In the genomic region with DNA sequence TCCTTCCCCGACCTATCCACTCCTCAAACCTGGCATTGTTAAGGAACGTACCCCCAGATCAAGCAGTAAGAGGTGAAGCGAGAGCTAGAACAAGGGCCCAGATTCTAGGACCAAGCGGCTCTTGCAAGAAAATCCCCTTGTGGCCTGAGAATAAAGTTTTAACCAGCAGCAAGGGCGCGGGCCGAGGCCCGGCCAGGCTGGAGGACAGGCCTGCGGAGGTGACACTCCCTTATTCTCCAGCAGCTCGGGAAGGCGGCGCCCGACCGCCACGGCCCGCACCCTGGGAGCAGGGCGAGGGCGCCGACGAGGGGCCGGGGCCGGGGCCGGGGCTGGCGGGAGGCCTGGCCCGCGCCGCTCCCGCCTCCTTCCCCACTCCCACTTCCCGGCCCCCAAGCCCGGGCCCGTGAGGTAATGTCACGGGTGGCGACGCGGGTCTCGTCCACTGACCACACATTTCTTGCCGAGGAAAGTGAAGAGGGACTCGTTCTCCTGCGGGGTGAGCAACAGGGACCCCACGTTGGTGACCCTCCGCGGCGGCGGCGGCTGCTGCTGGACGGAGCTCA, we compare ENCODE assay signal across 8 cellular contexts. TPM values are rescaled to one million over a fixed set of nuclear protein-coding genes. Genes with fewer than 3 reads are reported as not detected.
DNase-seq lines count a peak whose midpoint lies in the region; ATAC-seq and TF ChIP-seq lines count a peak whose summit lies in the region.

No MANE protein-coding gene starts in this region.

- no peaks in the 10 kb centered on the region for H3K36me3 ChIP-seq in CD8-positive, alpha-beta memory T cell (ENCODE audit: insufficient read depth, low read length)
- H3K36me3 ChIP-seq in colonic mucosa, result no peaks in the 10 kb centered on the region

- intact Hi-C loops in colonic mucosa (cut with DNase I), result loop anchor here (2.0 kb wide), 1 partner anchor 47 kb away; no protein-coding TSS in a partner anchor

- no peak for TF ChIP-seq CTCF in colonic mucosa (IDR thresholded peaks at IDR 0.05)

- H3K4me3 ChIP-seq in CD8-positive, alpha-beta memory T cell (ENCODE audit: low read length), result peak overlapping the region; percentile 85
- peak overlapping the region; percentile 85 for H3K4me3 ChIP-seq in colonic mucosa

- H3K9me3 ChIP-seq in CD8-positive, alpha-beta memory T cell (ENCODE audit: low read length), result no peaks in the 10 kb centered on the region
- no peaks in the 10 kb centered on the region for H3K9me3 ChIP-seq in colonic mucosa

- H3K9ac ChIP-seq in colonic mucosa (ENCODE audit: low read depth in 2 of 2, low read length in 2 of 2), result peak overlapping the region; percentile 97 to 99

- POLR2A ChIA-PET in CD8-positive, alpha-beta memory T cell (lab: Charles Lee), result interaction anchor here (0.8 to 2.0 kb wide), 5 partner anchors 11 to 1182 kb away, joined by 3 to 16 read pairs (median 4); a partner anchor contains a TSS

- H3K9me3 Mint-ChIP-seq in CD8-positive, alpha-beta memory T cell, result no peaks in the 10 kb centered on the region
- no peaks in the 10 kb centered on the region for H3K9me3 Mint-ChIP-seq in T-helper 2 cell treated with Interferon-gamma antibody and Interleukin-4, amounts not matched to agents 5 μg/mL and 100 μg/mL, for 36 hours

- H3K27me3 ChIP-seq in CD8-positive, alpha-beta memory T cell (ENCODE audit: insufficient read depth, low read length, poor library complexity, severe bottlenecking), result no peaks in the 10 kb centered on the region
- no peaks in the 10 kb centered on the region for H3K27me3 ChIP-seq in colonic mucosa

- DNase-seq in CD8-positive, alpha-beta memory T cell, result peak in 4 of 5 donors; percentile 14 to 47 (median 25)
- DNase-seq in T-helper 2 cell treated with Interferon-gamma antibody and Interleukin-4, amounts not matched to agents 5 μg/mL and 100 μg/mL, for 36 hours (ENCODE audit: low spot score), result peak; percentile 29
- peak; percentile 53 for DNase-seq in colonic mucosa
- DNase-seq in left kidney (ENCODE audit: low read depth, low spot score), result peak; percentile 71
- DNase-seq in stimulated activated CD4-positive, alpha-beta T cell treated with anti-CD3 and anti-CD28 coated beads, Interleukin-4, amount 100 ng/mL, for 4 hours, result peak; percentile 8 to 23
- DNase-seq in NCI-H524 (lab: John Stamatoyannopoulos, UW), result no peak

- H3K4me1 Mint-ChIP-seq in CD8-positive, alpha-beta memory T cell, result peaks cover 56 to 73% (median 72%) of the 10 kb centered on the region in 3 donors
- H3K4me1 Mint-ChIP-seq in T-helper 2 cell treated with Interferon-gamma antibody and Interleukin-4, amounts not matched to agents 5 μg/mL and 100 μg/mL, for 36 hours (ENCODE audit: low read depth), result peaks cover 48% of the 10 kb centered on the region

- peaks cover 0 to 15% (median 0%) of the 10 kb centered on the region in 3 donors for H3K36me3 Mint-ChIP-seq in CD8-positive, alpha-beta memory T cell
- peaks cover 17% of the 10 kb centered on the region for H3K36me3 Mint-ChIP-seq in T-helper 2 cell treated with Interferon-gamma antibody and Interleukin-4, amounts not matched to agents 5 μg/mL and 100 μg/mL, for 36 hours (ENCODE audit: low read depth)

- H3K27me3 Mint-ChIP-seq in CD8-positive, alpha-beta memory T cell, result no peaks in the 10 kb centered on the region
- H3K27me3 Mint-ChIP-seq in T-helper 2 cell treated with Interferon-gamma antibody and Interleukin-4, amounts not matched to agents 5 μg/mL and 100 μg/mL, for 36 hours (ENCODE audit: low read depth), result peaks cover 9% of the 10 kb centered on the region

- peaks cover 38% of the 10 kb centered on the region for H3K4me1 ChIP-seq in CD8-positive, alpha-beta memory T cell (ENCODE audit: insufficient read depth, low read length)
- H3K4me1 ChIP-seq in colonic mucosa, result no peaks in the 10 kb centered on the region

- peak overlapping the region; percentile 87 to 96 (median 92) for H3K27ac Mint-ChIP-seq in CD8-positive, alpha-beta memory T cell
- H3K27ac Mint-ChIP-seq in T-helper 2 cell treated with Interferon-gamma antibody and Interleukin-4, amounts not matched to agents 5 μg/mL and 100 μg/mL, for 36 hours, result peak overlapping the region; percentile 87

- ATAC-seq in GM19452 (IDR thresholded peaks at IDR 0.05; ENCODE audit: unreplicated experiment) (peak; percentile 17), HG03460 (IDR thresholded peaks at IDR 0.05; ENCODE audit: unreplicated experiment) (peak; percentile 16)

- peak overlapping the region; percentile 87 for H3K27ac ChIP-seq in CD8-positive, alpha-beta memory T cell (ENCODE audit: low read depth, low read length)
- peak overlapping the region; percentile 100 for H3K27ac ChIP-seq in colonic mucosa

- peak overlapping the region; percentile 88 to 99 (median 95) for H3K4me3 Mint-ChIP-seq in CD8-positive, alpha-beta memory T cell
- H3K4me3 Mint-ChIP-seq in T-helper 2 cell treated with Interferon-gamma antibody and Interleukin-4, amounts not matched to agents 5 μg/mL and 100 μg/mL, for 36 hours, result peak overlapping the region; percentile 97

- CTCF ChIA-PET in CD8-positive, alpha-beta memory T cell (lab: Charles Lee), result interaction anchor here (1.2 to 2.3 kb wide), 7 partner anchors 13 to 191 kb away, joined by 3 to 8 read pairs (median 4); a partner anchor contains a TSS

RNA-seq across cellular contexts. Expression of a gene that starts 0.6 kb away (rescaled TPM):
- 1 to 10 TPM; 7.3 to 7.4 TPM for total RNA-seq in CD8-positive, alpha-beta memory T cell
- 2.8 TPM for polyA plus RNA-seq in CD8-positive, alpha-beta memory T cell
- total RNA-seq in colonic mucosa, result 100 to 1,000 TPM in 1 of 2 donors, 10 to 100 TPM in 1; 54.9 to 126 TPM

Comparison
In these comparisons a context has a peak if more than half of its experiments do, and no peak if none do; other contexts are left out.
1. DNase-seq: peak in CD8-positive, alpha-beta memory T cell (4 of 5), T-helper 2 cell treated with Interferon-gamma antibody and Interleukin-4, amounts not matched to agents 5 μg/mL and 100 μg/mL, for 36 hours (single experiment), colonic mucosa (single experiment), left kidney (single experiment) and stimulated activated CD4-positive, alpha-beta T cell treated with anti-CD3 and anti-CD28 coated beads, Interleukin-4, amount 100 ng/mL, for 4 hours (2 of 2); none in NCI-H524 (0 of 2).
2. RNA of a gene that starts 0.6 kb away (total RNA-seq): 54.9 to 126 TPM in colonic mucosa; 7.3 to 7.4 TPM in CD8-positive, alpha-beta memory T cell; every median in the first group is over 4 times any median in the second.